8 cellular contexts compared by ENCODE assay signal in genomic region chr5:180802325-180803180, GRCh38. TPM values are rescaled to one million over a fixed set of nuclear protein-coding genes. Genes with fewer than 3 reads are reported as not detected.
A peak's percentile ranks its signal among the peaks of the same experiment; 100 is the strongest.
DNase-seq lines count a peak whose midpoint lies in the region; ATAC-seq lines count a peak whose summit lies in the region.

Gene MGAT1 (minus strand): TSS chr5:180802806. CDS start chr5:180792971, 9,835 bp downstream.

- DNase-seq in EL, result peak; percentile 89
- DNase-seq in LHCN-M2 (ENCODE audit: low read depth), result peak; percentile 84
- peak; percentile 59 for DNase-seq in T-helper 22 cell (ENCODE audit: low read depth)
- peak; percentile 92 for DNase-seq in astrocyte of the hippocampus (ENCODE audit: low read depth, low spot score)
- DNase-seq in hypothalamus (lab: John Stamatoyannopoulos, UW), result peak in 45 of 51 donors; percentile 20 to 83 (median 59)
- peak; percentile 94 for DNase-seq in sciatic nerve (ENCODE audit: low spot score)
- DNase-seq in NCI-H524 treated with DMSO at 0.1 percent for 48 hours (lab: John Stamatoyannopoulos, UW), result no peak

- intact Hi-C loops in sciatic nerve (cut with DNase I), result no loop called here

- peak; percentile 24 for ATAC-seq in GM21786 (IDR thresholded peaks at IDR 0.05; ENCODE audit: unreplicated experiment)
- peak; percentile 89 for ATAC-seq in sciatic nerve

RNA-seq across cellular contexts. Expression of gene MGAT1, which starts in this region (rescaled TPM):
- total RNA-seq in LHCN-M2 (2014; rRNA removed), result 179 and 197 TPM in 2 replicates
- 146 TPM for polyA plus RNA-seq in LHCN-M2 (2012)
- 131 TPM for total RNA-seq in sciatic nerve
